13 cellular contexts compared by ENCODE assay signal in the genomic region with DNA sequence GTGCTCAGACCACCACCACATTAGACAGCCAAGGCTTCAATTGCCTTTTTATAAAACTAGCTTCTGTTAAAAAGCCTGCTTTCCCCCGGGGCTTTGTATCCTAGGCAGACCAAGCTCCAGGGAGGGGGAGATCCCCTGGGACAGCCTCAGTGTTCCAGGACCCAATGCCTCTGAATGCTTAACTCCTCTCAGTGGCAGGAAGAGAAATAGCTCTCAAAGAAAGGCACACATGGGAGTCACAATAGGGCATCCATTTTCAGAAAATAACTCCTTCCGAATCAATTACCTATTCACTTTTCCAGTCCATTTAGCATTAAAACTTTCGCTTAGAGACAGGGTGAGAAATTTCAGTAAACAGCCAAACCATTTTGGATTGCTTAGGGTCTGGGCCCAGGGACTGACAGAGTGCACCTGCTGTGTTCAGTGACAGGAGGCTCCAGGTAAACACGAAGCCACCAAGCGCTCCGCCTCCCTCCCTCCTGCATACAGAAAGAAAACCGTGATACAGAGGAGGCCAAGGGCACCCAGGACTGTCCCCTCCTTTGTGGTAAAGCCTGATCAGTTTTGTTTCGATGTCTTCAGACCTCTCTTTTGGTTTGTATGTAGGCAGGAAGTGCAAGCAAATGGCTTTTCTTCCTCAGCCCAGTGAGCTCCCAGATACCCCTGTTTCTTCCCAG.
DNase-seq lines count a peak whose midpoint lies in the region; ATAC-seq and TF ChIP-seq lines count a peak whose summit lies in the region.
"Had no signal": no experiment of that assay in that cellular context is flagged by ENCODE, and none has a peak within 500 bp of the region (broad histone marks: within the 10 kb centered on the region; RNA-seq: fewer than 3 reads in every experiment).

No MANE protein-coding gene starts in this region.

- no peaks in the 10 kb centered on the region for H3K9me3 Mint-ChIP-seq in naive thymus-derived CD8-positive, alpha-beta T cell
- H3K9me3 Mint-ChIP-seq in MCF 10A (ENCODE audit: unreplicated experiment), result no peaks in the 10 kb centered on the region
- H3K9me3 Mint-ChIP-seq: CD14-positive monocyte; dendritic cell treated with granulocyte-macrophage colony-stimulating factor and Interleukin-4, amounts not matched to agents 40 ng/mL and 50 ng/mL, for 4 days; stimulated activated naive CD8-positive, alpha-beta T cell treated with anti-CD3 and anti-CD28 coated beads, Interleukin-15, amount 100 ng/mL, for 72 hours had no signal

- H3K4me1 Mint-ChIP-seq in naive thymus-derived CD8-positive, alpha-beta T cell, result peaks cover 9 to 25% (median 12%) of the 10 kb centered on the region in 4 donors
- H3K4me1 Mint-ChIP-seq in MCF 10A (ENCODE audit: insufficient read depth, unreplicated experiment), result no peaks in the 10 kb centered on the region

- no peak for ATAC-seq in naive thymus-derived CD8-positive, alpha-beta T cell
- no peak for ATAC-seq in GM19324 (IDR thresholded peaks at IDR 0.05; ENCODE audit: low FRiP score, unreplicated experiment)
- ATAC-seq: stimulated activated naive CD8-positive, alpha-beta T cell treated with anti-CD3 and anti-CD28 coated beads, Interleukin-15, amount 100 ng/mL, for 72 hours had no signal

- DNase-seq in DMS153 (lab: John Stamatoyannopoulos, UW), result peak; percentile 72
- DNase-seq in NCI-H1417 (lab: John Stamatoyannopoulos, UW), result peak; percentile 76 to 85 (median 84)
- peak; percentile 23 for DNase-seq in NCI-H774 (lab: John Stamatoyannopoulos, UW)
- no peak for DNase-seq in naive thymus-derived CD8-positive, alpha-beta T cell
- no peak for DNase-seq in RKO (ENCODE audit: low spot score)
- no peak for DNase-seq in iPS-NIHi11 (ENCODE audit: low spot score)
- DNase-seq in MCF 10A (ENCODE audit: unreplicated experiment), result no peak
- DNase-seq: NK-92 treated with Interleukin-12 subunit alpha and Interleukin-12 subunit beta, amount 100 ng/mL, for 24 hours; SIG-M5; stimulated activated naive CD8-positive, alpha-beta T cell treated with anti-CD3 and anti-CD28 coated beads, Interleukin-15, amount 100 ng/mL, for 72 hours had no signal

- H3K27ac Mint-ChIP-seq in naive thymus-derived CD8-positive, alpha-beta T cell, result peak overlapping the region in 9 of 10 donors; percentile 7 to 85 (median 44)
- no peak overlapping the region for H3K27ac Mint-ChIP-seq in MCF 10A (ENCODE audit: low read depth, unreplicated experiment)
- H3K27ac Mint-ChIP-seq: CD14-positive monocyte; dendritic cell treated with granulocyte-macrophage colony-stimulating factor and Interleukin-4, amounts not matched to agents 40 ng/mL and 50 ng/mL, for 4 days; stimulated activated naive CD8-positive, alpha-beta T cell treated with anti-CD3 and anti-CD28 coated beads, Interleukin-15, amount 100 ng/mL, for 72 hours had no signal

- peaks cover 0 to 12% (median 2%) of the 10 kb centered on the region in 5 donors for H3K27me3 Mint-ChIP-seq in naive thymus-derived CD8-positive, alpha-beta T cell
- no peaks in the 10 kb centered on the region for H3K27me3 Mint-ChIP-seq in MCF 10A (ENCODE audit: insufficient read depth, unreplicated experiment)

- H3K36me3 Mint-ChIP-seq in naive thymus-derived CD8-positive, alpha-beta T cell, result peaks cover 0 to 1% (median 0%) of the 10 kb centered on the region in 3 donors
- no peaks in the 10 kb centered on the region for H3K36me3 Mint-ChIP-seq in MCF 10A (ENCODE audit: insufficient read depth, unreplicated experiment)
- H3K36me3 Mint-ChIP-seq: CD14-positive monocyte had no signal

- BruUV-seq in MCF 10A (replicated peaks; lab: Mats Ljungman, UMichigan), result no TSS peak

- intact Hi-C loops in MCF 10A (cut with micrococcal nuclease), result no loop called here

- peak overlapping the region in 2 of 10 donors; percentile 30 to 31 for H3K4me3 Mint-ChIP-seq in naive thymus-derived CD8-positive, alpha-beta T cell
- H3K4me3 Mint-ChIP-seq in MCF 10A (ENCODE audit: unreplicated experiment), result no peak overlapping the region
- H3K4me3 Mint-ChIP-seq: CD14-positive monocyte; dendritic cell treated with granulocyte-macrophage colony-stimulating factor and Interleukin-4, amounts not matched to agents 40 ng/mL and 50 ng/mL, for 4 days; stimulated activated naive CD8-positive, alpha-beta T cell treated with anti-CD3 and anti-CD28 coated beads, Interleukin-15, amount 100 ng/mL, for 72 hours had no signal

- POLR2A ChIA-PET in naive thymus-derived CD8-positive, alpha-beta T cell (lab: Charles Lee), result no interaction called here
- POLR2A ChIA-PET in MCF 10A (lab: Yijun Ruan, JAX), result interaction anchor here (0.9 kb wide), 1 partner anchor 9 kb away, joined by 3 read pairs; no protein-coding TSS in a partner anchor

- no peak for TF ChIP-seq CTCF in MCF 10A (IDR thresholded peaks at IDR 0.05; ENCODE audit: unreplicated experiment)

- CTCF ChIA-PET in MCF 10A (lab: Yijun Ruan, JAX), result interaction anchor here (0.9 kb wide), 1 partner anchor 73 kb away, joined by 3 read pairs; no protein-coding TSS in a partner anchor

Comparison
In these comparisons a context has a peak if more than half of its experiments do, and no peak if none do; other contexts are left out.
1. DNase-seq: peak in DMS153 (single experiment), NCI-H1417 (3 of 3) and NCI-H774 (single experiment); none in naive thymus-derived CD8-positive, alpha-beta T cell (0 of 10), RKO (single experiment), iPS-NIHi11 (single experiment) and MCF 10A (single experiment).